15 cellular contexts compared by ENCODE assay signal in the genomic region with DNA sequence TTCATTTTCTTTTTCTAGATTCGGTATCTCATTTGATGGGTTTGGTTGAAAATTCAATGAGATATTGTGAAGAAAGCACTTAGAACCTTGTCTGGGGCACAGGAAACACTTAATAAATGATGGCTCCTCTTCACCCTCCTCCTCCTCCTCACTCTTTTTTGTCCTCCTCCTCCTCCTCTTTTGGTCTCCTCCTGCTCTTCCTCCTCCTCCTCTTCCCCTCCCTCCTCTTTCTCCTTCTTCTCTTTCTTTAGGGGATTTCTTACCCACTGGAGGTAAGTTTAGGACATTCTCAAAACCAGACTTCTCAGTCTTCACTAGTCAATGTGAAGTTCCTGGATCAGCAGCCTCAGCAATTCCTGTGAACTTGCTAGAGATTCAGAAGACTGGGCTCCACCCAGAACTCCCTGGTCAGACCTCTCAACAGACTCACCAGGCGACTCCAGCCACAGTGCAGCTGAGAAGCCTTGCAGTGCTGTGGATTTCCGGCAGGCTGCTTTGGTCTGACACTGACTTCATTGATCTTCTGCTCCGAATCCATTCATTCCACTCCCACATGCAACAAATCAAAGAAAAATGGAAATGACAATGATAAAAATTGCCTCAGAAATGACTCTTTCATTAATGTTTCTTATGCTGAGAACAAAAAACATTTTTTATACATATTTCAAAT.
"Had no signal": no experiment of that assay in that cellular context is flagged by ENCODE, and none has a peak within 500 bp of the region (broad histone marks: within the 10 kb centered on the region; RNA-seq: fewer than 3 reads in every experiment).

No MANE protein-coding gene starts in this region.

- H3K4me1 Mint-ChIP-seq: activated CD4-positive, alpha-beta T cell treated with anti-CD3 and anti-CD28 coated beads, Interleukin-2, amount 10 ng/mL, durations not matched to agents 7 days and 5 days; activated naive CD8-positive, alpha-beta T cell treated with anti-CD3 and anti-CD28 coated beads, Interleukin-2, amount 10 ng/mL, durations not matched to agents 7 days and 5 days; immature natural killer cell; naive B cell; T-cell had no signal

- H3K27ac ChIP-seq: parathyroid adenoma had no signal

- H3K27ac Mint-ChIP-seq: activated CD4-positive, alpha-beta T cell treated with anti-CD3 and anti-CD28 coated beads, Interleukin-2, amount 10 ng/mL, durations not matched to agents 7 days and 5 days; activated naive CD8-positive, alpha-beta T cell treated with anti-CD3 and anti-CD28 coated beads, Interleukin-2, amount 10 ng/mL, durations not matched to agents 7 days and 5 days; immature natural killer cell; T-cell had no signal

- H3K36me3 Mint-ChIP-seq: activated naive CD8-positive, alpha-beta T cell treated with anti-CD3 and anti-CD28 coated beads, Interleukin-2, amount 10 ng/mL, durations not matched to agents 7 days and 5 days; immature natural killer cell; naive B cell; T-cell had no signal

- DNase-seq: activated CD4-positive, alpha-beta T cell treated with anti-CD3 and anti-CD28 coated beads, Interleukin-2, amount 10 ng/mL, durations not matched to agents 7 days and 5 days; activated CD8-positive, alpha-beta memory T cell treated with anti-CD3 and anti-CD28 coated beads for 24 hours; activated naive CD4-positive, alpha-beta T cell; activated naive CD8-positive, alpha-beta T cell treated with anti-CD3 and anti-CD28 coated beads, Interleukin-2, amount 10 ng/mL, durations not matched to agents 7 days and 5 days; aorta; immature natural killer cell; naive B cell; stimulated activated CD4-positive, alpha-beta T cell treated with anti-CD3 and anti-CD28 coated beads, Interleukin-4, amount 100 ng/mL, for 4 hours; stimulated activated CD8-positive, alpha-beta memory T cell treated with anti-CD3 and anti-CD28 coated beads, Interleukin-4, amount 100 ng/mL, for 48 hours; stimulated activated naive CD4-positive, alpha-beta T cell treated with Interleukin-2 at 50 U/mL for 16 hours; substantia nigra; T-cell; T-helper 9 cell had no signal

- H3K9me3 Mint-ChIP-seq: activated CD4-positive, alpha-beta T cell treated with anti-CD3 and anti-CD28 coated beads, Interleukin-2, amount 10 ng/mL, durations not matched to agents 7 days and 5 days; activated naive CD8-positive, alpha-beta T cell treated with anti-CD3 and anti-CD28 coated beads, Interleukin-2, amount 10 ng/mL, durations not matched to agents 7 days and 5 days; immature natural killer cell; T-cell had no signal

- ATAC-seq: esophagus mucosa, T-cell had no signal

- H3K4me3 Mint-ChIP-seq: activated CD4-positive, alpha-beta T cell treated with anti-CD3 and anti-CD28 coated beads, Interleukin-2, amount 10 ng/mL, durations not matched to agents 7 days and 5 days; activated naive CD8-positive, alpha-beta T cell treated with anti-CD3 and anti-CD28 coated beads, Interleukin-2, amount 10 ng/mL, durations not matched to agents 7 days and 5 days; immature natural killer cell; naive B cell; T-cell had no signal
